Comparison of ENCODE assay signal across 22 cellular contexts in the genomic region with DNA sequence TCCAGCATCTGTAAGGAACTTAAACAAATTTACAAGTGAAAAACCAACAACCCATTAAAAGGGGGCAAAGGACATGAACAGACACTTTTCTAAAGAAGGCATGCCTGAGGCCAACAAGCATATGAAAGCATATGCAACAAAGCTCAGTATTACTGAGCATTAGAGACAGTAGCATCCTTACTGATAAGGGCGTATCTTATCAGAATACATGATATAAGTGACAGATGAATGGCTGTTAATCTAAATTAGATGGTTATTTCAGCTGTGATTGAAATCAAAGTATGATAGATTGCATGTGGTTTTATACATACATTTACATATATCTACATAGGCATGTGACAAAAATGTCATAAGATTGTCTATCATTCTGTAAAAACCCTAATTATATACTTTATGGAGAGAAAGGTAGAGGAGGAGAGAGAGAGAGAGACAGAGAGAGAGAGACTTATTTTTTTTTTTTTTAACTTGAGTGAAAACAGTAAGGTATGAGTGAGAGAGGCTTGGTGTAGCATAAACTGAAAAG.
DNase-seq lines count a peak whose midpoint lies in the region; ATAC-seq and TF ChIP-seq lines count a peak whose summit lies in the region.
"Had no signal": no experiment of that assay in that cellular context is flagged by ENCODE, and none has a peak within 500 bp of the region (broad histone marks: within the 10 kb centered on the region; RNA-seq: fewer than 3 reads in every experiment).

No MANE protein-coding gene starts in this region.

- CTCF ChIA-PET in Calu3 (lab: Charles Lee) = interaction anchor here (0.7 kb wide), 1 partner anchor 1702 kb away, joined by 6 read pairs; no protein-coding TSS in a partner anchor

- H3K36me3 ChIP-seq in GM23338 (ENCODE audit: insufficient read depth) = no peaks in the 10 kb centered on the region
- H3K36me3 ChIP-seq: BE2C, BLaER1 had no signal

- no peaks in the 10 kb centered on the region for H3K36me3 Mint-ChIP-seq in GM23338 (ENCODE audit: low read depth)
- H3K36me3 Mint-ChIP-seq in Calu3 (ENCODE audit: insufficient read depth, unreplicated experiment) = no peaks in the 10 kb centered on the region
- H3K36me3 Mint-ChIP-seq: CD14-positive monocyte; CD4-positive, alpha-beta memory T cell; CD4-positive, CD25-positive, alpha-beta regulatory T cell; CD8-positive, alpha-beta memory T cell had no signal

- H3K27ac ChIP-seq in GM23338 (ENCODE audit: low read depth) = no peak overlapping the region
- H3K27ac ChIP-seq: BLaER1 had no signal

- H3F3A ChIP-seq in GM23338 (replicated peaks; ENCODE audit: low read depth) = no peaks in the 10 kb centered on the region

- no peaks in the 10 kb centered on the region for H3K9me2 ChIP-seq in GM23338 (ENCODE audit: insufficient read depth)

- peak overlapping the region; percentile 30 for H3K4me2 ChIP-seq in GM23338
- H3K4me2 ChIP-seq: BLaER1 had no signal

- no peak overlapping the region for H2AFZ ChIP-seq in GM23338

- ATAC-seq in GM23338 = no peak
- ATAC-seq in GM18861 (IDR thresholded peaks at IDR 0.05; ENCODE audit: unreplicated experiment) = no peak
- ATAC-seq: GM12878 had no signal

- H4K20me1 ChIP-seq in GM23338 (replicated peaks; ENCODE audit: insufficient read depth) = no peaks in the 10 kb centered on the region
- H4K20me1 ChIP-seq: BLaER1 had no signal

- intact Hi-C loops in Calu3 (cut with micrococcal nuclease; ENCODE audit: unreplicated experiment) = no loop called here

- H3K4me1 Mint-ChIP-seq in GM23338 (peaks cover 44% of the 10 kb centered on the region), Calu3 (ENCODE audit: low read depth, unreplicated experiment) (no peaks in the 10 kb centered on the region)
- H3K4me1 Mint-ChIP-seq: CD14-positive monocyte; CD4-positive, alpha-beta memory T cell; CD4-positive, CD25-positive, alpha-beta regulatory T cell; CD8-positive, alpha-beta memory T cell had no signal

- H3K27me3 Mint-ChIP-seq in GM23338 (ENCODE audit: insufficient read depth, low read depth, poor library complexity) = no peaks in the 10 kb centered on the region
- no peaks in the 10 kb centered on the region for H3K27me3 Mint-ChIP-seq in Calu3 (ENCODE audit: unreplicated experiment)
- H3K27me3 Mint-ChIP-seq: CD4-positive, alpha-beta memory T cell; CD4-positive, CD25-positive, alpha-beta regulatory T cell; CD8-positive, alpha-beta memory T cell had no signal

- H3K4me3 Mint-ChIP-seq in GM23338 = no peak overlapping the region
- H3K4me3 Mint-ChIP-seq in Calu3 (ENCODE audit: low read depth, unreplicated experiment) = no peak overlapping the region
- H3K4me3 Mint-ChIP-seq: CD14-positive monocyte; CD4-positive, alpha-beta memory T cell; CD4-positive, CD25-positive, alpha-beta regulatory T cell; CD8-positive, alpha-beta memory T cell had no signal

- peaks cover 40% of the 10 kb centered on the region for H3K4me1 ChIP-seq in GM23338 (ENCODE audit: insufficient read depth)
- H3K4me1 ChIP-seq: BE2C, BLaER1 had no signal

- TF ChIP-seq CTCF in GM23338 (conservative IDR thresholded peaks at IDR 0.05; ENCODE audit: low read depth in 2 of 2) (no peak), Calu3 (IDR thresholded peaks at IDR 0.05; ENCODE audit: unreplicated experiment) (no peak)

- no TSS peak for BruUV-seq in Calu3 (replicated peaks; lab: Mats Ljungman, UMichigan)

- H3K9me3 Mint-ChIP-seq in GM23338 = no peaks in the 10 kb centered on the region
- H3K9me3 Mint-ChIP-seq in Calu3 (ENCODE audit: low read depth, unreplicated experiment) = peaks cover 3% of the 10 kb centered on the region
- H3K9me3 Mint-ChIP-seq: CD14-positive monocyte had no signal

- DNase-seq in GM23338 (ENCODE audit: low spot score) = no peak
- peak; percentile 90 to 97 for DNase-seq in NCI-H526 (lab: John Stamatoyannopoulos, UW)
- peak; percentile 65 for DNase-seq in NCI-H69 (lab: John Stamatoyannopoulos, UW)
- no peak for DNase-seq in Calu3
- no peak for DNase-seq in NCI-H2107 treated with DMSO at 0.1 percent for 48 hours (lab: John Stamatoyannopoulos, UW; ENCODE audit: unreplicated experiment)
- DNase-seq: 8988T; ACHN; BE2C; C1 segment of cervical spinal cord; CD4-positive, alpha-beta memory T cell; CD4-positive, CD25-positive, alpha-beta regulatory T cell; CD8-positive, alpha-beta memory T cell; COR-L47; DMS53; DMS79; DND-41; EL; GDM1 had no signal

- H3K27ac Mint-ChIP-seq in GM23338 (no peak overlapping the region), Calu3 (ENCODE audit: unreplicated experiment) (no peak overlapping the region)
- H3K27ac Mint-ChIP-seq: CD14-positive monocyte; CD4-positive, alpha-beta memory T cell; CD4-positive, CD25-positive, alpha-beta regulatory T cell; CD8-positive, alpha-beta memory T cell had no signal

- no peak overlapping the region for H3K4me3 ChIP-seq in GM23338
- H3K4me3 ChIP-seq: BLaER1, GM12878 had no signal

- H3K79me2 ChIP-seq in GM23338 (replicated peaks; ENCODE audit: insufficient read depth) = no peaks in the 10 kb centered on the region

- H3K27me3 ChIP-seq in GM23338 (ENCODE audit: insufficient read depth) = no peaks in the 10 kb centered on the region
- H3K27me3 ChIP-seq: BE2C, BLaER1 had no signal

TF ChIP-seq in GM23338, 12 proteins besides CTCF, POLR2A, EP300 and RAD21 (continues in another document):
- TF ChIP-seq, protein P1, sequence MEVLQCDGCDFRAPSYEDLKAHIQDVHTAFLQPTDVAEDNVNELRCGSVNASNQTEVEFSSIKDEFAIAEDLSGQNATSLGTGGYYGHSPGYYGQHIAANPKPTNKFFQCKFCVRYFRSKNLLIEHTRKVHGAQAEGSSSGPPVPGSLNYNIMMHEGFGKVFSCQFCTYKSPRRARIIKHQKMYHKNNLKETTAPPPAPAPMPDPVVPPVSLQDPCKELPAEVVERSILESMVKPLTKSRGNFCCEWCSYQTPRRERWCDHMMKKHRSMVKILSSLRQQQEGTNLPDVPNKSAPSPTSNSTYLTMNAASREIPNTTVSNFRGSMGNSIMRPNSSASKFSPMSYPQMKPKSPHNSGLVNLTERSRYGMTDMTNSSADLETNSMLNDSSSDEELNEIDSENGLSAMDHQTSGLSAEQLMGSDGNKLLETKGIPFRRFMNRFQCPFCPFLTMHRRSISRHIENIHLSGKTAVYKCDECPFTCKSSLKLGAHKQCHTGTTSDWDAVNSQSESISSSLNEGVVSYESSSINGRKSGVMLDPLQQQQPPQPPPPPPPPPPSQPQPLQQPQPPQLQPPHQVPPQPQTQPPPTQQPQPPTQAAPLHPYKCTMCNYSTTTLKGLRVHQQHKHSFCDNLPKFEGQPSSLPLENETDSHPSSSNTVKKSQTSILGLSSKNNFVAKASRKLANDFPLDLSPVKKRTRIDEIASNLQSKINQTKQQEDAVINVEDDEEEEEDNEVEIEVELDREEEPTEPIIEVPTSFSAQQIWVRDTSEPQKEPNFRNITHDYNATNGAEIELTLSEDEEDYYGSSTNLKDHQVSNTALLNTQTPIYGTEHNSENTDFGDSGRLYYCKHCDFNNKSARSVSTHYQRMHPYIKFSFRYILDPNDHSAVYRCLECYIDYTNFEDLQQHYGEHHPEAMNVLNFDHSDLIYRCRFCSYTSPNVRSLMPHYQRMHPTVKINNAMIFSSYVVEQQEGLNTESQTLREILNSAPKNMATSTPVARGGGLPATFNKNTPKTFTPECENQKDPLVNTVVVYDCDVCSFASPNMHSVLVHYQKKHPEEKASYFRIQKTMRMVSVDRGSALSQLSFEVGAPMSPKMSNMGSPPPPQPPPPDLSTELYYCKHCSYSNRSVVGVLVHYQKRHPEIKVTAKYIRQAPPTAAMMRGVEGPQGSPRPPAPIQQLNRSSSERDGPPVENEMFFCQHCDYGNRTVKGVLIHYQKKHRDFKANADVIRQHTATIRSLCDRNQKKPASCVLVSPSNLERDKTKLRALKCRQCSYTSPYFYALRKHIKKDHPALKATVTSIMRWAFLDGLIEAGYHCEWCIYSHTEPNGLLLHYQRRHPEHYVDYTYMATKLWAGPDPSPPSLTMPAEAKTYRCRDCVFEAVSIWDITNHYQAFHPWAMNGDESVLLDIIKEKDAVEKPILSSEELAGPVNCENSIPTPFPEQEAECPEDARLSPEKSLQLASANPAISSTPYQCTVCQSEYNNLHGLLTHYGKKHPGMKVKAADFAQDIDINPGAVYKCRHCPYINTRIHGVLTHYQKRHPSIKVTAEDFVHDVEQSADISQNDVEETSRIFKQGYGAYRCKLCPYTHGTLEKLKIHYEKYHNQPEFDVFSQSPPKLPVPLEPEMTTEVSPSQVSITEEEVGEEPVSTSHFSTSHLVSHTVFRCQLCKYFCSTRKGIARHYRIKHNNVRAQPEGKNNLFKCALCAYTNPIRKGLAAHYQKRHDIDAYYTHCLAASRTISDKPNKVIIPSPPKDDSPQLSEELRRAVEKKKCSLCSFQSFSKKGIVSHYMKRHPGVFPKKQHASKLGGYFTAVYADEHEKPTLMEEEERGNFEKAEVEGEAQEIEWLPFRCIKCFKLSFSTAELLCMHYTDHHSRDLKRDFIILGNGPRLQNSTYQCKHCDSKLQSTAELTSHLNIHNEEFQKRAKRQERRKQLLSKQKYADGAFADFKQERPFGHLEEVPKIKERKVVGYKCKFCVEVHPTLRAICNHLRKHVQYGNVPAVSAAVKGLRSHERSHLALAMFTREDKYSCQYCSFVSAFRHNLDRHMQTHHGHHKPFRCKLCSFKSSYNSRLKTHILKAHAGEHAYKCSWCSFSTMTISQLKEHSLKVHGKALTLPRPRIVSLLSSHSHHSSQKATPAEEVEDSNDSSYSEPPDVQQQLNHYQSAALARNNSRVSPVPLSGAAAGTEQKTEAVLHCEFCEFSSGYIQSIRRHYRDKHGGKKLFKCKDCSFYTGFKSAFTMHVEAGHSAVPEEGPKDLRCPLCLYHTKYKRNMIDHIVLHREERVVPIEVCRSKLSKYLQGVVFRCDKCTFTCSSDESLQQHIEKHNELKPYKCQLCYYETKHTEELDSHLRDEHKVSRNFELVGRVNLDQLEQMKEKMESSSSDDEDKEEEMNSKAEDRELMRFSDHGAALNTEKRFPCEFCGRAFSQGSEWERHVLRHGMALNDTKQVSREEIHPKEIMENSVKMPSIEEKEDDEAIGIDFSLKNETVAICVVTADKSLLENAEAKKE (CRISPR knock-in tag; IDR thresholded peaks at IDR 0.05) = no peak

Comparison
In these comparisons a context has a peak if more than half of its experiments do, and no peak if none do; other contexts are left out.
1. DNase-seq: peak in NCI-H526 (2 of 2) and NCI-H69 (single experiment); none in GM23338 (single experiment), Calu3 (single experiment) and NCI-H2107 treated with DMSO at 0.1 percent for 48 hours (single experiment).